4 cellular contexts compared by ENCODE assay signal in genomic region chr1:108267097-108267496, GRCh38. TPM values are rescaled to one million over a fixed set of nuclear protein-coding genes. Genes with fewer than 3 reads are reported as not detected.
"Had no signal": no experiment of that assay in that cellular context is flagged by ENCODE, and none has a peak within 500 bp of the region (broad histone marks: within the 10 kb centered on the region; RNA-seq: fewer than 3 reads in every experiment).

No MANE protein-coding gene starts in this region.

RNA-seq across cellular contexts. Expression of gene NBPF4, which starts 23.2 kb away (rescaled TPM):
- total RNA-seq: M059J, Right ventricle myocardium superior, SJSA1 had no signal
- polyA plus RNA-seq: SK-N-SH had no signal
